24 cellular contexts compared by ENCODE assay signal in genomic region chr3:179775416-179776122, GRCh38.
"Had no signal": no experiment of that assay in that cellular context is flagged by ENCODE, and none has a peak within 500 bp of the region (broad histone marks: within the 10 kb centered on the region; RNA-seq: fewer than 3 reads in every experiment).

No MANE protein-coding gene starts in this region.

- H3K4me1 Mint-ChIP-seq: memory B cell; naive thymus-derived CD4-positive, alpha-beta T cell had no signal

- H3K9me3 ChIP-seq: right atrium auricular region, testis, thyroid gland, transverse colon, upper lobe of left lung had no signal

- H3K36me3 ChIP-seq: ovary, thyroid gland, transverse colon had no signal

- H3K4me3 Mint-ChIP-seq: memory B cell; naive thymus-derived CD4-positive, alpha-beta T cell; natural killer cell treated with Interleukin-12 subunit alpha and Interleukin-12 subunit beta and Interleukin-15 and Interleukin-18, amount 100 ng/mL, for 72 hours had no signal

- DNase-seq: head of caudate nucleus; hippocampal formation; islet precursor cell; left ventricle myocardium inferior; midbrain; mucosa of descending colon; naive thymus-derived CD4-positive, alpha-beta T cell; ovary; stimulated activated CD4-positive, alpha-beta T cell treated with anti-CD3 and anti-CD28 coated beads, Interleukin-12 subunit alpha, Interleukin-12 subunit beta, amount 100 ng/mL, for 4 hours; stimulated activated CD4-positive, alpha-beta T cell treated with anti-CD3 and anti-CD28 coated beads, Interleukin-15, amount 100 ng/mL, for 24 hours; stimulated activated CD4-positive, alpha-beta T cell treated with anti-CD3 and anti-CD28 coated beads, Interleukin-2, amount 100 ng/mL, for 24 hours; stimulated activated CD4-positive, alpha-beta T cell treated with anti-CD3 and anti-CD28 coated beads, Interleukin-4, amount 100 ng/mL, for 1 hour; stimulated activated naive CD4-positive, alpha-beta T cell; stomach; testis; thyroid gland; transverse colon had no signal

- H3K4me3 ChIP-seq: left ventricle myocardium inferior, mucosa of descending colon, ovary, right atrium auricular region, skin epidermis, stomach, testis, thyroid gland, transverse colon, upper lobe of left lung had no signal

- H3K27ac Mint-ChIP-seq: memory B cell; naive thymus-derived CD4-positive, alpha-beta T cell; natural killer cell treated with Interleukin-12 subunit alpha and Interleukin-12 subunit beta and Interleukin-15 and Interleukin-18, amount 100 ng/mL, for 72 hours; progenitor cell of endocrine pancreas had no signal

- H3K36me3 Mint-ChIP-seq: natural killer cell treated with Interleukin-12 subunit alpha and Interleukin-12 subunit beta and Interleukin-15 and Interleukin-18, amount 100 ng/mL, for 72 hours had no signal

- H3K4me1 ChIP-seq: right atrium auricular region, stomach, testis, upper lobe of left lung had no signal

- H3K27me3 ChIP-seq: ovary, right atrium auricular region, stomach, testis, thyroid gland, transverse colon, upper lobe of left lung had no signal

- ATAC-seq: mucosa of descending colon; naive thymus-derived CD4-positive, alpha-beta T cell; natural killer cell treated with Interleukin-12 subunit alpha and Interleukin-12 subunit beta and Interleukin-15 and Interleukin-18, amount 100 ng/mL, for 72 hours; sciatic nerve had no signal

- H3K27me3 Mint-ChIP-seq: memory B cell; naive thymus-derived CD4-positive, alpha-beta T cell; natural killer cell treated with Interleukin-12 subunit alpha and Interleukin-12 subunit beta and Interleukin-15 and Interleukin-18, amount 100 ng/mL, for 72 hours; progenitor cell of endocrine pancreas had no signal

- H3K9me3 Mint-ChIP-seq: natural killer cell treated with Interleukin-12 subunit alpha and Interleukin-12 subunit beta and Interleukin-15 and Interleukin-18, amount 100 ng/mL, for 72 hours had no signal

- H3K27ac ChIP-seq: left ventricle myocardium inferior, ovary, right atrium auricular region, skin epidermis, stomach, testis, transverse colon, upper lobe of left lung had no signal
